ENCODE assay signal across 1 cellular context in the genomic region with DNA sequence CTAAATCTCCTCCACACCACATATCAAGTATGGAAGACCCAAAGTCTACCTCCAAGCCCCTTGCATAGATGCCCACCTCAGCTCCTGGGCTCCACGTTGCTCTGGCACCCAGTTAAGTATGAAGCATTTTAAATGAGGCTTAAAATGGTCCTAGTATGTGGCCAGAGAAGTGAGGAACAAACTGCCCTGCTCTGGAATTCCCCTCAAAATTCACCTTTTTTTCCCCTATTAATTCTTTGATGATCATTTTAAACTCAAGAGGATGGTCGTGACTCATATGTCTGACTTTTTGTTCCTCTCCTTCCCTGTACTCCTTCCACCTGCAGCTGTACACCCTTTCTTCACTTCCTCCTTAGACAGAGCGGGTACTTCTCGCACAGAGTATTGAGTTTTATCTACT.
TF ChIP-seq lines count a peak whose summit lies in the region.

No MANE protein-coding gene starts in this region.

TF ChIP-seq in GM12878, 131 proteins besides CTCF, POLR2A, EP300 and RAD21 (continued from another document and continues in another):
- TF ChIP-seq, protein P1, sequence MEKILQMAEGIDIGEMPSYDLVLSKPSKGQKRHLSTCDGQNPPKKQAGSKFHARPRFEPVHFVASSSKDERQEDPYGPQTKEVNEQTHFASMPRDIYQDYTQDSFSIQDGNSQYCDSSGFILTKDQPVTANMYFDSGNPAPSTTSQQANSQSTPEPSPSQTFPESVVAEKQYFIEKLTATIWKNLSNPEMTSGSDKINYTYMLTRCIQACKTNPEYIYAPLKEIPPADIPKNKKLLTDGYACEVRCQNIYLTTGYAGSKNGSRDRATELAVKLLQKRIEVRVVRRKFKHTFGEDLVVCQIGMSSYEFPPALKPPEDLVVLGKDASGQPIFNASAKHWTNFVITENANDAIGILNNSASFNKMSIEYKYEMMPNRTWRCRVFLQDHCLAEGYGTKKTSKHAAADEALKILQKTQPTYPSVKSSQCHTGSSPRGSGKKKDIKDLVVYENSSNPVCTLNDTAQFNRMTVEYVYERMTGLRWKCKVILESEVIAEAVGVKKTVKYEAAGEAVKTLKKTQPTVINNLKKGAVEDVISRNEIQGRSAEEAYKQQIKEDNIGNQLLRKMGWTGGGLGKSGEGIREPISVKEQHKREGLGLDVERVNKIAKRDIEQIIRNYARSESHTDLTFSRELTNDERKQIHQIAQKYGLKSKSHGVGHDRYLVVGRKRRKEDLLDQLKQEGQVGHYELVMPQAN (conservative IDR thresholded peaks at IDR 0.05), result no peak
- peak; percentile 51; the same call in 1 of the 2 replicates for TF ChIP-seq GATAD2B (conservative IDR thresholded peaks at IDR 0.05; ENCODE audit: low read depth)
- TF ChIP-seq CREB1 (IDR thresholded peaks at IDR 0.05; ENCODE audit: low read depth), result peak; percentile 45; the same call in 1 of the 2 replicates
- TF ChIP-seq SUPT20H (IDR thresholded peaks at IDR 0.05; ENCODE audit: borderline replicate concordance, control insufficient read depth, low read depth, low read length), result no peak
- TF ChIP-seq ZBED1 (IDR thresholded peaks at IDR 0.05; ENCODE audit: borderline replicate concordance), result no peak
- TF ChIP-seq, protein P2, sequence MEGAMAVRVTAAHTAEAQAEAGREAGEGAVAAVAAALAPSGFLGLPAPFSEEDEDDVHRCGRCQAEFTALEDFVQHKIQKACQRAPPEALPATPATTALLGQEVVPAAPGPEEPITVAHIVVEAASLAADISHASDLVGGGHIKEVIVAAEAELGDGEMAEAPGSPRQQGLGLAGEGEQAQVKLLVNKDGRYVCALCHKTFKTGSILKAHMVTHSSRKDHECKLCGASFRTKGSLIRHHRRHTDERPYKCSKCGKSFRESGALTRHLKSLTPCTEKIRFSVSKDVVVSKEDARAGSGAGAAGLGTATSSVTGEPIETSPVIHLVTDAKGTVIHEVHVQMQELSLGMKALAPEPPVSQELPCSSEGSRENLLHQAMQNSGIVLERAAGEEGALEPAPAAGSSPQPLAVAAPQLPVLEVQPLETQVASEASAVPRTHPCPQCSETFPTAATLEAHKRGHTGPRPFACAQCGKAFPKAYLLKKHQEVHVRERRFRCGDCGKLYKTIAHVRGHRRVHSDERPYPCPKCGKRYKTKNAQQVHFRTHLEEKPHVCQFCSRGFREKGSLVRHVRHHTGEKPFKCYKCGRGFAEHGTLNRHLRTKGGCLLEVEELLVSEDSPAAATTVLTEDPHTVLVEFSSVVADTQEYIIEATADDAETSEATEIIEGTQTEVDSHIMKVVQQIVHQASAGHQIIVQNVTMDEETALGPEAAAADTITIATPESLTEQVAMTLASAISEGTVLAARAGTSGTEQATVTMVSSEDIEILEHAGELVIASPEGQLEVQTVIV (IDR thresholded peaks at IDR 0.05; ENCODE audit: borderline replicate concordance, partially characterized antibody), result no peak
- no peak for TF ChIP-seq FOXK2 (IDR thresholded peaks at IDR 0.05)
- TF ChIP-seq RCOR1 (conservative IDR thresholded peaks at IDR 0.05; ENCODE audit: low read depth, low read length), result no peak
- no peak for TF ChIP-seq ASH2L (IDR thresholded peaks at IDR 0.05; ENCODE audit: borderline replicate concordance, low read depth)
- no peak for TF ChIP-seq SMAD5 (IDR thresholded peaks at IDR 0.05; ENCODE audit: low read depth)
- TF ChIP-seq, protein P3, sequence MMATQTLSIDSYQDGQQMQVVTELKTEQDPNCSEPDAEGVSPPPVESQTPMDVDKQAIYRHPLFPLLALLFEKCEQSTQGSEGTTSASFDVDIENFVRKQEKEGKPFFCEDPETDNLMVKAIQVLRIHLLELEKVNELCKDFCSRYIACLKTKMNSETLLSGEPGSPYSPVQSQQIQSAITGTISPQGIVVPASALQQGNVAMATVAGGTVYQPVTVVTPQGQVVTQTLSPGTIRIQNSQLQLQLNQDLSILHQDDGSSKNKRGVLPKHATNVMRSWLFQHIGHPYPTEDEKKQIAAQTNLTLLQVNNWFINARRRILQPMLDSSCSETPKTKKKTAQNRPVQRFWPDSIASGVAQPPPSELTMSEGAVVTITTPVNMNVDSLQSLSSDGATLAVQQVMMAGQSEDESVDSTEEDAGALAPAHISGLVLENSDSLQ (IDR thresholded peaks at IDR 0.05), result no peak
- TF ChIP-seq, protein P4, sequence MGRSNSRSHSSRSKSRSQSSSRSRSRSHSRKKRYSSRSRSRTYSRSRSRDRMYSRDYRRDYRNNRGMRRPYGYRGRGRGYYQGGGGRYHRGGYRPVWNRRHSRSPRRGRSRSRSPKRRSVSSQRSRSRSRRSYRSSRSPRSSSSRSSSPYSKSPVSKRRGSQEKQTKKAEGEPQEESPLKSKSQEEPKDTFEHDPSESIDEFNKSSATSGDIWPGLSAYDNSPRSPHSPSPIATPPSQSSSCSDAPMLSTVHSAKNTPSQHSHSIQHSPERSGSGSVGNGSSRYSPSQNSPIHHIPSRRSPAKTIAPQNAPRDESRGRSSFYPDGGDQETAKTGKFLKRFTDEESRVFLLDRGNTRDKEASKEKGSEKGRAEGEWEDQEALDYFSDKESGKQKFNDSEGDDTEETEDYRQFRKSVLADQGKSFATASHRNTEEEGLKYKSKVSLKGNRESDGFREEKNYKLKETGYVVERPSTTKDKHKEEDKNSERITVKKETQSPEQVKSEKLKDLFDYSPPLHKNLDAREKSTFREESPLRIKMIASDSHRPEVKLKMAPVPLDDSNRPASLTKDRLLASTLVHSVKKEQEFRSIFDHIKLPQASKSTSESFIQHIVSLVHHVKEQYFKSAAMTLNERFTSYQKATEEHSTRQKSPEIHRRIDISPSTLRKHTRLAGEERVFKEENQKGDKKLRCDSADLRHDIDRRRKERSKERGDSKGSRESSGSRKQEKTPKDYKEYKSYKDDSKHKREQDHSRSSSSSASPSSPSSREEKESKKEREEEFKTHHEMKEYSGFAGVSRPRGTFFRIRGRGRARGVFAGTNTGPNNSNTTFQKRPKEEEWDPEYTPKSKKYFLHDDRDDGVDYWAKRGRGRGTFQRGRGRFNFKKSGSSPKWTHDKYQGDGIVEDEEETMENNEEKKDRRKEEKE (IDR thresholded peaks at IDR 0.05), result no peak
- TF ChIP-seq RUNX3 (IDR thresholded peaks at IDR 0.05; ENCODE audit: low read length), result peak; percentile 48; the same call in 1 of the 2 replicates
- peak; percentile 79 for TF ChIP-seq NBN (IDR thresholded peaks at IDR 0.05)
- TF ChIP-seq CBFB (IDR thresholded peaks at IDR 0.05; ENCODE audit: low read depth), result no peak
- TF ChIP-seq JUND (IDR thresholded peaks at IDR 0.05; ENCODE audit: low read depth, low read length), result no peak
- TF ChIP-seq, protein P5, sequence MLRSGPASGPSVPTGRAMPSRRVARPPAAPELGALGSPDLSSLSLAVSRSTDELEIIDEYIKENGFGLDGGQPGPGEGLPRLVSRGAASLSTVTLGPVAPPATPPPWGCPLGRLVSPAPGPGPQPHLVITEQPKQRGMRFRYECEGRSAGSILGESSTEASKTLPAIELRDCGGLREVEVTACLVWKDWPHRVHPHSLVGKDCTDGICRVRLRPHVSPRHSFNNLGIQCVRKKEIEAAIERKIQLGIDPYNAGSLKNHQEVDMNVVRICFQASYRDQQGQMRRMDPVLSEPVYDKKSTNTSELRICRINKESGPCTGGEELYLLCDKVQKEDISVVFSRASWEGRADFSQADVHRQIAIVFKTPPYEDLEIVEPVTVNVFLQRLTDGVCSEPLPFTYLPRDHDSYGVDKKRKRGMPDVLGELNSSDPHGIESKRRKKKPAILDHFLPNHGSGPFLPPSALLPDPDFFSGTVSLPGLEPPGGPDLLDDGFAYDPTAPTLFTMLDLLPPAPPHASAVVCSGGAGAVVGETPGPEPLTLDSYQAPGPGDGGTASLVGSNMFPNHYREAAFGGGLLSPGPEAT (IDR thresholded peaks at IDR 0.05; ENCODE audit: low read depth), result peak; percentile 98
- TF ChIP-seq, protein P6, sequence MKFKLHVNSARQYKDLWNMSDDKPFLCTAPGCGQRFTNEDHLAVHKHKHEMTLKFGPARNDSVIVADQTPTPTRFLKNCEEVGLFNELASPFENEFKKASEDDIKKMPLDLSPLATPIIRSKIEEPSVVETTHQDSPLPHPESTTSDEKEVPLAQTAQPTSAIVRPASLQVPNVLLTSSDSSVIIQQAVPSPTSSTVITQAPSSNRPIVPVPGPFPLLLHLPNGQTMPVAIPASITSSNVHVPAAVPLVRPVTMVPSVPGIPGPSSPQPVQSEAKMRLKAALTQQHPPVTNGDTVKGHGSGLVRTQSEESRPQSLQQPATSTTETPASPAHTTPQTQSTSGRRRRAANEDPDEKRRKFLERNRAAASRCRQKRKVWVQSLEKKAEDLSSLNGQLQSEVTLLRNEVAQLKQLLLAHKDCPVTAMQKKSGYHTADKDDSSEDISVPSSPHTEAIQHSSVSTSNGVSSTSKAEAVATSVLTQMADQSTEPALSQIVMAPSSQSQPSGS (IDR thresholded peaks at IDR 0.05; ENCODE audit: low read length), result peak; percentile 81
- peak in 1 of 2 experiments; percentile 79; a peak in 2 of 4 replicates for TF ChIP-seq ETV6 (conservative IDR thresholded peaks at IDR 0.05 in 1 of 2, IDR thresholded peaks at IDR 0.05 in 1 of 2; ENCODE audit: borderline replicate concordance in 1 of 2, low read depth in 1 of 2)
- TF ChIP-seq, protein P7, sequence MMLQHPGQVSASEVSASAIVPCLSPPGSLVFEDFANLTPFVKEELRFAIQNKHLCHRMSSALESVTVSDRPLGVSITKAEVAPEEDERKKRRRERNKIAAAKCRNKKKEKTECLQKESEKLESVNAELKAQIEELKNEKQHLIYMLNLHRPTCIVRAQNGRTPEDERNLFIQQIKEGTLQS (IDR thresholded peaks at IDR 0.05; ENCODE audit: borderline replicate concordance, extremely low read depth, low read depth, low read length), result no peak
- TF ChIP-seq, protein P8, sequence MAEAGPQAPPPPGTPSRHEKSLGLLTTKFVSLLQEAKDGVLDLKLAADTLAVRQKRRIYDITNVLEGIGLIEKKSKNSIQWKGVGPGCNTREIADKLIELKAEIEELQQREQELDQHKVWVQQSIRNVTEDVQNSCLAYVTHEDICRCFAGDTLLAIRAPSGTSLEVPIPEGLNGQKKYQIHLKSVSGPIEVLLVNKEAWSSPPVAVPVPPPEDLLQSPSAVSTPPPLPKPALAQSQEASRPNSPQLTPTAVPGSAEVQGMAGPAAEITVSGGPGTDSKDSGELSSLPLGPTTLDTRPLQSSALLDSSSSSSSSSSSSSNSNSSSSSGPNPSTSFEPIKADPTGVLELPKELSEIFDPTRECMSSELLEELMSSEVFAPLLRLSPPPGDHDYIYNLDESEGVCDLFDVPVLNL (IDR thresholded peaks at IDR 0.05; ENCODE audit: low read depth, low read length), result no peak
- TF ChIP-seq TCF3 (IDR thresholded peaks at IDR 0.05; ENCODE audit: borderline replicate concordance, insufficient read depth, low read depth, low read length), result peak; percentile 84; the same call in 1 of the 2 replicates
- TF ChIP-seq, protein P9, sequence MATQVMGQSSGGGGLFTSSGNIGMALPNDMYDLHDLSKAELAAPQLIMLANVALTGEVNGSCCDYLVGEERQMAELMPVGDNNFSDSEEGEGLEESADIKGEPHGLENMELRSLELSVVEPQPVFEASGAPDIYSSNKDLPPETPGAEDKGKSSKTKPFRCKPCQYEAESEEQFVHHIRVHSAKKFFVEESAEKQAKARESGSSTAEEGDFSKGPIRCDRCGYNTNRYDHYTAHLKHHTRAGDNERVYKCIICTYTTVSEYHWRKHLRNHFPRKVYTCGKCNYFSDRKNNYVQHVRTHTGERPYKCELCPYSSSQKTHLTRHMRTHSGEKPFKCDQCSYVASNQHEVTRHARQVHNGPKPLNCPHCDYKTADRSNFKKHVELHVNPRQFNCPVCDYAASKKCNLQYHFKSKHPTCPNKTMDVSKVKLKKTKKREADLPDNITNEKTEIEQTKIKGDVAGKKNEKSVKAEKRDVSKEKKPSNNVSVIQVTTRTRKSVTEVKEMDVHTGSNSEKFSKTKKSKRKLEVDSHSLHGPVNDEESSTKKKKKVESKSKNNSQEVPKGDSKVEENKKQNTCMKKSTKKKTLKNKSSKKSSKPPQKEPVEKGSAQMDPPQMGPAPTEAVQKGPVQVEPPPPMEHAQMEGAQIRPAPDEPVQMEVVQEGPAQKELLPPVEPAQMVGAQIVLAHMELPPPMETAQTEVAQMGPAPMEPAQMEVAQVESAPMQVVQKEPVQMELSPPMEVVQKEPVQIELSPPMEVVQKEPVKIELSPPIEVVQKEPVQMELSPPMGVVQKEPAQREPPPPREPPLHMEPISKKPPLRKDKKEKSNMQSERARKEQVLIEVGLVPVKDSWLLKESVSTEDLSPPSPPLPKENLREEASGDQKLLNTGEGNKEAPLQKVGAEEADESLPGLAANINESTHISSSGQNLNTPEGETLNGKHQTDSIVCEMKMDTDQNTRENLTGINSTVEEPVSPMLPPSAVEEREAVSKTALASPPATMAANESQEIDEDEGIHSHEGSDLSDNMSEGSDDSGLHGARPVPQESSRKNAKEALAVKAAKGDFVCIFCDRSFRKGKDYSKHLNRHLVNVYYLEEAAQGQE (IDR thresholded peaks at IDR 0.05; ENCODE audit: low read depth, low read length), result no peak
- no peak for TF ChIP-seq NR2C1 (IDR thresholded peaks at IDR 0.05)
- TF ChIP-seq BMI1 (IDR thresholded peaks at IDR 0.05; ENCODE audit: borderline replicate concordance), result peak; percentile 80; the same call in 1 of the 2 replicates
- TF ChIP-seq RFX5 (IDR thresholded peaks at IDR 0.05; ENCODE audit: low read depth, low read length), result no peak
- no peak for TF ChIP-seq SUZ12 (IDR thresholded peaks at IDR 0.05; ENCODE audit: unreplicated experiment)
- TF ChIP-seq MYC (IDR thresholded peaks at IDR 0.05; ENCODE audit: insufficient read depth, insufficient read length, insufficient replicate concordance, low read length, severe bottlenecking), result no peak
- no peak for TF ChIP-seq ZZZ3 (IDR thresholded peaks at IDR 0.05; ENCODE audit: control insufficient read depth, insufficient read length, low read depth)
- TF ChIP-seq HDAC6 (IDR thresholded peaks at IDR 0.05; ENCODE audit: unreplicated experiment), result no peak
- TF ChIP-seq DPF2 (IDR thresholded peaks at IDR 0.05), result peak; percentile 95
- TF ChIP-seq, protein P10, sequence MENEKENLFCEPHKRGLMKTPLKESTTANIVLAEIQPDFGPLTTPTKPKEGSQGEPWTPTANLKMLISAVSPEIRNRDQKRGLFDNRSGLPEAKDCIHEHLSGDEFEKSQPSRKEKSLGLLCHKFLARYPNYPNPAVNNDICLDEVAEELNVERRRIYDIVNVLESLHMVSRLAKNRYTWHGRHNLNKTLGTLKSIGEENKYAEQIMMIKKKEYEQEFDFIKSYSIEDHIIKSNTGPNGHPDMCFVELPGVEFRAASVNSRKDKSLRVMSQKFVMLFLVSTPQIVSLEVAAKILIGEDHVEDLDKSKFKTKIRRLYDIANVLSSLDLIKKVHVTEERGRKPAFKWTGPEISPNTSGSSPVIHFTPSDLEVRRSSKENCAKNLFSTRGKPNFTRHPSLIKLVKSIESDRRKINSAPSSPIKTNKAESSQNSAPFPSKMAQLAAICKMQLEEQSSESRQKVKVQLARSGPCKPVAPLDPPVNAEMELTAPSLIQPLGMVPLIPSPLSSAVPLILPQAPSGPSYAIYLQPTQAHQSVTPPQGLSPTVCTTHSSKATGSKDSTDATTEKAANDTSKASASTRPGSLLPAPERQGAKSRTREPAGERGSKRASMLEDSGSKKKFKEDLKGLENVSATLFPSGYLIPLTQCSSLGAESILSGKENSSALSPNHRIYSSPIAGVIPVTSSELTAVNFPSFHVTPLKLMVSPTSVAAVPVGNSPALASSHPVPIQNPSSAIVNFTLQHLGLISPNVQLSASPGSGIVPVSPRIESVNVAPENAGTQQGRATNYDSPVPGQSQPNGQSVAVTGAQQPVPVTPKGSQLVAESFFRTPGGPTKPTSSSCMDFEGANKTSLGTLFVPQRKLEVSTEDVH (IDR thresholded peaks at IDR 0.05; ENCODE audit: low read depth, partially characterized antibody), result no peak
- 0 out of 3 replicates have a peak, but pooled peaks have one; percentile 37 for TF ChIP-seq POU2F2 (IDR thresholded peaks at IDR 0.05; ENCODE audit: borderline replicate concordance, low read depth, low read length)
- TF ChIP-seq ZNF384 (IDR thresholded peaks at IDR 0.05; ENCODE audit: borderline replicate concordance, low read depth, low read length), result no peak
- no peak for TF ChIP-seq TBL1XR1 (IDR thresholded peaks at IDR 0.05; ENCODE audit: low read depth, low read length)
- TF ChIP-seq NRF1 (conservative IDR thresholded peaks at IDR 0.05; ENCODE audit: low read depth, low read length), result no peak
- no peak for TF ChIP-seq SRF (IDR thresholded peaks at IDR 0.05; ENCODE audit: low read depth in 2 of 2, low read length in 2 of 2)
- TF ChIP-seq ZNF207 (IDR thresholded peaks at IDR 0.05; ENCODE audit: borderline replicate concordance), result no peak
